ENCODE assay signal across 1 cellular context in genomic region chr3:78880588-78881461, GRCh38.
TF ChIP-seq lines count a peak whose summit lies in the region.

No MANE protein-coding gene starts in this region.

TF ChIP-seq in WTC11, 78 proteins besides CTCF, POLR2A, EP300 and RAD21:
- TF ChIP-seq ZBTB43 (CRISPR knock-in tag; IDR thresholded peaks at IDR 0.05) (no peak), ZSCAN18 (CRISPR knock-in tag; IDR thresholded peaks at IDR 0.05) (no peak), RORB (CRISPR knock-in tag; IDR thresholded peaks at IDR 0.05) (no peak), ZMAT4 (CRISPR knock-in tag; IDR thresholded peaks at IDR 0.05) (no peak), E2F5 (CRISPR knock-in tag; IDR thresholded peaks at IDR 0.05) (no peak), ARID4B (CRISPR knock-in tag; IDR thresholded peaks at IDR 0.05; ENCODE audit: borderline replicate concordance) (no peak), NR2C2 (CRISPR knock-in tag; IDR thresholded peaks at IDR 0.05) (no peak), ATF6 (CRISPR knock-in tag; IDR thresholded peaks at IDR 0.05) (no peak), ATF2 (CRISPR knock-in tag; IDR thresholded peaks at IDR 0.05; ENCODE audit: borderline replicate concordance, low read depth) (no peak), ZNF396 (CRISPR knock-in tag; IDR thresholded peaks at IDR 0.05; ENCODE audit: borderline replicate concordance) (no peak), OVOL2 (CRISPR knock-in tag; IDR thresholded peaks at IDR 0.05; ENCODE audit: borderline replicate concordance) (no peak)
